In genomic region chr1:43969416-43969745, GRCh38 we compare ENCODE assay signal across 6 cellular contexts. TPM values are rescaled to one million over a fixed set of nuclear protein-coding genes. Genes with fewer than 3 reads are reported as not detected.
A peak's percentile ranks its signal among the peaks of the same experiment; 100 is the strongest.
DNase-seq lines count a peak whose midpoint lies in the region; ATAC-seq and TF ChIP-seq lines count a peak whose summit lies in the region.

No MANE protein-coding gene starts in this region.

- no peaks in the 10 kb centered on the region for H3K27me3 Mint-ChIP-seq in CD8-positive, alpha-beta T cell (ENCODE audit: low read depth)

- CTCF ChIA-PET in CD8-positive, alpha-beta T cell (lab: Charles Lee) = interaction anchor here (1.1 to 2.3 kb wide), 2 partner anchors 22 to 35 kb away, joined by 4 to 9 read pairs; partner anchors contain the start of gene IPO13

- TF ChIP-seq CTCF in CD8-positive, alpha-beta T cell (IDR thresholded peaks at IDR 0.05) = no peak
- TF ChIP-seq CTCF in WERI-Rb-1 (IDR thresholded peaks at IDR 0.05; ENCODE audit: low read depth, low read length) (no peak), mucosa of descending colon (IDR thresholded peaks at IDR 0.05) (no peak), GM20000 (IDR thresholded peaks at IDR 0.05; ENCODE audit: extremely low read depth, missing control alignments) (no peak), ovary (IDR thresholded peaks at IDR 0.05) (no peak)

- intact Hi-C loops in CD8-positive, alpha-beta T cell (cut with DNase I, micrococcal nuclease) = loop anchor here (1.0 kb wide), 3 partner anchors 22 to 262 kb away; partner anchors contain the start of genes IPO13 (in 2 of the 2), CCDC24 (in 1 of the 2) and ST3GAL3 (in 1 of the 2)
- intact Hi-C loops in mucosa of descending colon (cut with DNase I, micrococcal nuclease) = no loop called here
- intact Hi-C loops in ovary (cut with DNase I) = no loop called here

- WGBS in ovary, 3 donors = 33 to 42% (median 35%) methylated on average over 7 of the region's 7 CpGs

- no peak for DNase-seq in CD8-positive, alpha-beta T cell
- no peak for DNase-seq in WERI-Rb-1
- no peak for DNase-seq in mucosa of descending colon
- no peak for DNase-seq in GM20000 (ENCODE audit: low spot score)
- no peak for DNase-seq in ovary
- DNase-seq in NCI-H2227 treated with DMSO at 0.1 percent for 48 hours (lab: John Stamatoyannopoulos, UW) = no peak

- H3K4me3 Mint-ChIP-seq in CD8-positive, alpha-beta T cell = peak overlapping the region; percentile 93

- TF ChIP-seq EP300 in ovary (IDR thresholded peaks at IDR 0.05) = no peak

- no peak for TF ChIP-seq POLR2A in ovary (IDR thresholded peaks at IDR 0.05)

- H3K9me3 Mint-ChIP-seq in CD8-positive, alpha-beta T cell = no peaks in the 10 kb centered on the region

- no peaks in the 10 kb centered on the region for H3K9me3 ChIP-seq in CD8-positive, alpha-beta T cell (ENCODE audit: low read length)
- H3K9me3 ChIP-seq in WERI-Rb-1 (ENCODE audit: severe bottlenecking) (no peaks in the 10 kb centered on the region), mucosa of descending colon (no peaks in the 10 kb centered on the region), ovary (no peaks in the 10 kb centered on the region)

- peak overlapping the region; percentile 70 for H3K27ac Mint-ChIP-seq in CD8-positive, alpha-beta T cell

- peaks cover 19% of the 10 kb centered on the region for H3K4me1 ChIP-seq in CD8-positive, alpha-beta T cell (ENCODE audit: insufficient read depth, low read length)
- peaks cover 19% of the 10 kb centered on the region for H3K4me1 ChIP-seq in mucosa of descending colon (ENCODE audit: low read depth)
- H3K4me1 ChIP-seq in ovary (ENCODE audit: insufficient read depth) = peaks cover 8% of the 10 kb centered on the region

- no peaks in the 10 kb centered on the region for H3K27me3 ChIP-seq in CD8-positive, alpha-beta T cell (ENCODE audit: insufficient read depth, low read length)
- H3K27me3 ChIP-seq in WERI-Rb-1 (ENCODE audit: insufficient read depth, low read depth, severe bottlenecking) (no peaks in the 10 kb centered on the region), ovary (no peaks in the 10 kb centered on the region)

- H3K4me3 ChIP-seq in CD8-positive, alpha-beta T cell (ENCODE audit: low read depth, low read length) = no peak overlapping the region
- H3K4me3 ChIP-seq in WERI-Rb-1 (ENCODE audit: low read depth, low read length) = peak overlapping the region; percentile 13
- H3K4me3 ChIP-seq in mucosa of descending colon = peak overlapping the region; percentile 36
- no peak overlapping the region for H3K4me3 ChIP-seq in ovary

- ATAC-seq in CD8-positive, alpha-beta T cell = no peak
- no peak for ATAC-seq in mucosa of descending colon

- H3K36me3 Mint-ChIP-seq in CD8-positive, alpha-beta T cell = peaks cover 26% of the 10 kb centered on the region

- peaks cover 33% of the 10 kb centered on the region for H3K4me1 Mint-ChIP-seq in CD8-positive, alpha-beta T cell (ENCODE audit: low read depth)

- H3K27ac ChIP-seq in CD8-positive, alpha-beta T cell (ENCODE audit: low read depth, low read length) = no peak overlapping the region
- H3K27ac ChIP-seq in WERI-Rb-1 = no peak overlapping the region
- no peak overlapping the region for H3K27ac ChIP-seq in ovary

- POLR2A ChIA-PET in CD8-positive, alpha-beta T cell (lab: Charles Lee) = interaction anchor here (2.8 kb wide), 1 partner anchor 23 kb away, joined by 12 read pairs; the partner anchor contains the start of gene IPO13

- H3K36me3 ChIP-seq in CD8-positive, alpha-beta T cell (ENCODE audit: insufficient read depth, low read length) = peaks cover 7% of the 10 kb centered on the region
- peaks cover 38% of the 10 kb centered on the region for H3K36me3 ChIP-seq in WERI-Rb-1
- no peaks in the 10 kb centered on the region for H3K36me3 ChIP-seq in mucosa of descending colon (ENCODE audit: low read depth)
- H3K36me3 ChIP-seq in ovary = no peaks in the 10 kb centered on the region

RNA-seq across cellular contexts. Expression of gene DPH2, which starts 0.4 kb away (rescaled TPM):
- 10 to 100 TPM; 14.8 to 15.7 TPM for total RNA-seq in CD8-positive, alpha-beta T cell
- total RNA-seq in mucosa of descending colon (10 to 100 TPM; 16.5 to 23.3 (median 17.9) TPM), ovary (10 to 100 TPM in 6 of 7 donors, 1 to 10 TPM in 1; 7.2 to 27.0 (median 16.2) TPM)
- 10 to 100 TPM in 1 of 2 donors, 1 to 10 TPM in 1; 8.5 to 12.7 TPM for polyA plus RNA-seq in ovary

RNA-seq across cellular contexts. Expression of gene ATP6V0B, which starts 5.4 kb away (rescaled TPM):
- total RNA-seq in CD8-positive, alpha-beta T cell = 10 to 100 TPM; 52.0 to 56.3 TPM
- total RNA-seq in mucosa of descending colon = 100 to 1,000 TPM; 116 to 184 (median 158) TPM
- total RNA-seq in ovary = 100 to 1,000 TPM in 1 of 7 donors, 10 to 100 TPM in 6; 46.1 to 108 (median 66.9) TPM
- polyA plus RNA-seq in ovary = 10 to 100 TPM; 74.4 to 76.1 TPM

RNA-seq across cellular contexts. Expression of gene B4GALT2, which starts 9.6 kb away (rescaled TPM):
- total RNA-seq in CD8-positive, alpha-beta T cell = under 1 TPM; 0.42 to 0.71 TPM
- 10 to 100 TPM; 20.0 to 33.6 (median 28.1) TPM for total RNA-seq in mucosa of descending colon
- 10 to 100 TPM; 11.9 to 51.3 (median 33.9) TPM for total RNA-seq in ovary
- polyA plus RNA-seq in ovary = 10 to 100 TPM; 14.4 to 22.1 TPM

RNA-seq across cellular contexts. Expression of gene CCDC24, which starts 22.0 kb away (rescaled TPM):
- total RNA-seq in CD8-positive, alpha-beta T cell = under 1 TPM; 0.33 to 0.71 TPM
- total RNA-seq in mucosa of descending colon (10 to 100 TPM; 13.4 to 19.6 (median 16.9) TPM), ovary (10 to 100 TPM in 1 of 7 donors, 1 to 10 TPM in 6; 2.1 to 23.3 (median 7.3) TPM)
- polyA plus RNA-seq in ovary = 1 to 10 TPM; 1.1 to 6.2 TPM

RNA-seq across cellular contexts. Expression of gene IPO13, which starts 22.6 kb away (rescaled TPM):
- 1 to 10 TPM; 6.5 to 8.1 TPM for total RNA-seq in CD8-positive, alpha-beta T cell
- total RNA-seq in mucosa of descending colon = 10 to 100 TPM; 21.5 to 32.6 (median 22.3) TPM
- 10 to 100 TPM in 6 of 7 donors, 1 to 10 TPM in 1; 8.6 to 30.3 (median 20.9) TPM for total RNA-seq in ovary
- polyA plus RNA-seq in ovary = 10 to 100 TPM in 1 of 2 donors, 1 to 10 TPM in 1; 10.0 to 15.3 TPM

Comparison
In these comparisons a context has a peak if more than half of its experiments do, and no peak if none do; other contexts are left out.
1. H3K4me3 ChIP-seq: peak in WERI-Rb-1 (single experiment) and mucosa of descending colon (single experiment); none in CD8-positive, alpha-beta T cell (single experiment) and ovary (single experiment).
2. RNA of gene B4GALT2, which starts 9.6 kb away (total RNA-seq): 11.9 to 51.3 TPM in ovary and 20.0 to 33.6 TPM in mucosa of descending colon; 0.42 to 0.71 TPM in CD8-positive, alpha-beta T cell; every median in the first group is over 4 times any median in the second.
3. intact Hi-C loops: an anchor here in CD8-positive, alpha-beta T cell (1.0 kb wide); none called in mucosa of descending colon and ovary.